In the genomic region with DNA sequence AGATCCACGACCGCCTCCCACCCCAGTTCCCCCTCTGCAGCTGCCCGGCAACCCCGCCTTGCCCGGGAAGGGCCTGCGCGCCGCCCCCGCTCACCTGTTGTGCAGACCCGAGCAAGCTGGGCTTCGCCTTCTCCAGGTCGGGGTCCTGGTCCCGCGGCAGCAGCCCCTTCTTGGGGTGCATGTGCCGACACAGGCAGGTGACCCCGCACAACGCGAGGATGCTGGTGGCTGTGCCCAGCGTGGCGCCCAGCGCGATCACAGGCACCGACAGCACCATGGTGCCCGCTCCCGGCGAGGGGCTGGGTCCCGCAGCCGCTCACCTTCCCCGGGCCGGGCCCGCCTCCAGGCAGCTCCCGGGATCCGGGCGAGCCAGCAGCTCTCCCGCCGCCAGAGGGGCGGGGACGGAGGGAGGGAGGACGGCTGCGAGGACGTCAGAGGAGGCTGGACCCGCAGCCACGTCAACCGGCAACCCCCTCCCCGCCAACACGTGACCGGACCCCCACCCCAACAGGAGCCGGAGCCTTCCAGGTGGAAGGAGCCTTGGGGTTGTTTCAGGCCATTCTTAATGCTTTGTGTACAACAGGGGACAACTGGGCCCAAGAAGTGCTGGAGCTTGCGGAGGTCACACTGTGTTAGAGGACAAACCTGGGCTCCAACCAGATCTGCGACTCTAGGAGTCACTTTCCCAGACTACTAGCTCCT, we compare ENCODE assay signal across 11 cellular contexts. TPM values are rescaled to one million over a fixed set of nuclear protein-coding genes. Genes with fewer than 3 reads are reported as not detected.
DNase-seq lines count a peak whose midpoint lies in the region; ATAC-seq and TF ChIP-seq lines count a peak whose summit lies in the region.
"Had no signal": no experiment of that assay in that cellular context is flagged by ENCODE, and none has a peak within 500 bp of the region (broad histone marks: within the 10 kb centered on the region; RNA-seq: fewer than 3 reads in every experiment).

A gene with protein sequence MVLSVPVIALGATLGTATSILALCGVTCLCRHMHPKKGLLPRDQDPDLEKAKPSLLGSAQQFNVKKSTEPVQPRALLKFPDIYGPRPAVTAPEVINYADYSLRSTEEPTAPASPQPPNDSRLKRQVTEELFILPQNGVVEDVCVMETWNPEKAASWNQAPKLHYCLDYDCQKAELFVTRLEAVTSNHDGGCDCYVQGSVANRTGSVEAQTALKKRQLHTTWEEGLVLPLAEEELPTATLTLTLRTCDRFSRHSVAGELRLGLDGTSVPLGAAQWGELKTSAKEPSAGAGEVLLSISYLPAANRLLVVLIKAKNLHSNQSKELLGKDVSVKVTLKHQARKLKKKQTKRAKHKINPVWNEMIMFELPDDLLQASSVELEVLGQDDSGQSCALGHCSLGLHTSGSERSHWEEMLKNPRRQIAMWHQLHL (minus strand): TSS at position 411 of the 702 bp plus-strand sequence. CDS start 134 bp downstream, at position 277.

- peak within 1 kb of the TSS; percentile 78 for H3K18ac ChIP-seq in H9 (ENCODE audit: insufficient read length, low read depth, low read length)

- H3K4me1 ChIP-seq in H9 (ENCODE audit: insufficient read depth, low read length) (peaks cover 2% of the 10 kb centered on the region; the same call in 1 of the 2 replicates), RWPE2 (ENCODE audit: insufficient read depth, poor library complexity, severe bottlenecking) (no peaks in the 10 kb centered on the region), right atrium auricular region (peaks cover 0 to 7% of the 10 kb centered on the region in 2 donors), prostate gland (replicated peaks) (no peaks in the 10 kb centered on the region)
- H3K4me1 ChIP-seq: SJSA1 had no signal

- H3K9me3 Mint-ChIP-seq in H9: no peaks in the 10 kb centered on the region
- H3K9me3 Mint-ChIP-seq: stimulated activated naive CD8-positive, alpha-beta T cell treated with anti-CD3 and anti-CD28 coated beads, Interleukin-15, Interleukin-2, amounts not matched to agents 100 ng/mL and 50 ng/mL, for 24 hours had no signal

- no peak within 1 kb of the TSS for H2BK5ac ChIP-seq in H9 (ENCODE audit: insufficient read length, low read length)

- peak within 1 kb of the TSS; percentile 63 to 86 for H3K4me3 Mint-ChIP-seq in H9
- H3K4me3 Mint-ChIP-seq: activated naive CD8-positive, alpha-beta T cell; stimulated activated naive CD8-positive, alpha-beta T cell treated with anti-CD3 and anti-CD28 coated beads, Interleukin-15, Interleukin-2, amounts not matched to agents 100 ng/mL and 50 ng/mL, for 24 hours had no signal

- peak within 1 kb of the TSS; percentile 82 for H3K4me2 ChIP-seq in H9 (ENCODE audit: insufficient read depth, insufficient read length, low read length)

- intact Hi-C loops in prostate gland (cut with DNase I): loop anchor here (5.0 kb wide), 1 partner anchor 49 kb away; no protein-coding TSS in a partner anchor

- no peak within 1 kb of the TSS for H2AFZ ChIP-seq in H9 (ENCODE audit: low read length)

- no peak within 1 kb of the TSS for H3K4ac ChIP-seq in H9 (ENCODE audit: low read depth, low read length)

- H2BK20ac ChIP-seq in H9 (ENCODE audit: low read depth, low read length, poor library complexity, severe bottlenecking): no peak within 1 kb of the TSS

- H3K4me3 ChIP-seq in RWPE2 (ENCODE audit: severe bottlenecking): no peak within 1 kb of the TSS
- peak within 1 kb of the TSS; percentile 41 to 43 for H3K4me3 ChIP-seq in right atrium auricular region
- peak within 1 kb of the TSS; percentile 25 to 34 for H3K4me3 ChIP-seq in prostate gland
- H3K4me3 ChIP-seq: SJSA1 had no signal

- TF ChIP-seq CTCF in H9 (conservative IDR thresholded peaks at IDR 0.05) (no peak), RWPE2 (IDR thresholded peaks at IDR 0.05; ENCODE audit: poor library complexity, severe bottlenecking) (no peak), right atrium auricular region (IDR thresholded peaks at IDR 0.05) (no peak), prostate gland (IDR thresholded peaks at IDR 0.05) (no peak)

- H3K14ac ChIP-seq in H9 (ENCODE audit: insufficient read depth, low read length): no peak within 1 kb of the TSS

- H3K79me1 ChIP-seq in H9 (ENCODE audit: insufficient read depth, low read depth, low read length, poor library complexity, severe bottlenecking): no peaks in the 10 kb centered on the region

- no peak for TF ChIP-seq POLR2A in prostate gland (IDR thresholded peaks at IDR 0.05)

- peak; percentile 92 for DNase-seq in H9
- DNase-seq in RWPE2 (ENCODE audit: low spot score): no peak
- DNase-seq in right atrium auricular region (ENCODE audit: low spot score): peak; percentile 23
- DNase-seq in prostate gland (ENCODE audit: low spot score): peak; percentile 60
- DNase-seq in GOT3 (lab: John Stamatoyannopoulos, UW): no peak
- no peak for DNase-seq in SIG-M5 treated with dmso at 0.1 percent for 504 hours (lab: John Stamatoyannopoulos, UW; ENCODE audit: unreplicated experiment)
- no peak for DNase-seq in middle frontal gyrus (ENCODE audit: extremely low spot score, low spot score)

- WGBS in H9 (ENCODE audit: extremely low coverage, insufficient read length, low lambda C conversion rate): no CpG with 5 or more reads among the region's 50 CpGs
- WGBS in prostate gland: 3% methylated on average over 32 of the region's 50 CpGs

- H3K27me3 Mint-ChIP-seq in H9 (ENCODE audit: low read depth): peaks cover 74% of the 10 kb centered on the region

- H3K27ac ChIP-seq in H9 (ENCODE audit: insufficient read length, low read depth, low read length) (no peak within 1 kb of the TSS), RWPE2 (ENCODE audit: poor library complexity, severe bottlenecking) (no peak within 1 kb of the TSS), right atrium auricular region (peak within 1 kb of the TSS in 1 of 2 donors; percentile 61), prostate gland (peak within 1 kb of the TSS; percentile 2 to 28)
- H3K27ac ChIP-seq: SJSA1 had no signal

- H3K4me1 Mint-ChIP-seq in H9: peaks cover 24 to 29% of the 10 kb centered on the region in 2 experiments

- peak within 1 kb of the TSS; percentile 3 for H3K9ac ChIP-seq in H9 (ENCODE audit: extremely low read depth, insufficient read length, low read length)

- no peak within 1 kb of the TSS for H3T11ph ChIP-seq in H9 (ENCODE audit: low read length)

- ATAC-seq in RWPE2 (ENCODE audit: low read depth): peak; percentile 52; the same call in 2 of the 3 replicates
- no peak for ATAC-seq in HG03469 (IDR thresholded peaks at IDR 0.05; ENCODE audit: unreplicated experiment)

- H3K79me2 ChIP-seq in H9 (ENCODE audit: insufficient read depth, low read length): no peaks in the 10 kb centered on the region

- no peak within 1 kb of the TSS for H4K5ac ChIP-seq in H9 (ENCODE audit: insufficient read length, low read depth, low read length)

- H4K91ac ChIP-seq in H9 (ENCODE audit: insufficient read length, low read depth, low read length): no peak within 1 kb of the TSS

- no peaks in the 10 kb centered on the region; a peak in 1 of 7 replicates for H3K36me3 Mint-ChIP-seq in H9 (ENCODE audit: insufficient read depth in 1 of 3, low read depth in 3 of 3)
- H3K36me3 Mint-ChIP-seq: activated naive CD8-positive, alpha-beta T cell had no signal

- H2BK12ac ChIP-seq in H9 (ENCODE audit: insufficient read length, low read depth, low read length): no peak within 1 kb of the TSS

- H3K27me3 ChIP-seq in H9 (ENCODE audit: insufficient read depth, low read length) (peaks cover 4% of the 10 kb centered on the region; the same call in 1 of the 2 replicates), RWPE2 (ENCODE audit: insufficient read depth, poor library complexity, severe bottlenecking) (peaks cover 36% of the 10 kb centered on the region), right atrium auricular region (peaks cover 0 to 13% of the 10 kb centered on the region in 2 donors), prostate gland (replicated peaks; ENCODE audit: insufficient read depth) (no peaks in the 10 kb centered on the region)

- H2BK120ac ChIP-seq in H9 (ENCODE audit: low read depth, low read length, poor library complexity, severe bottlenecking): no peak within 1 kb of the TSS

- peak within 1 kb of the TSS in 1 of 3 experiments; percentile 39; a peak in 1 of 7 replicates for H3K27ac Mint-ChIP-seq in H9
- H3K27ac Mint-ChIP-seq: activated naive CD8-positive, alpha-beta T cell; stimulated activated naive CD8-positive, alpha-beta T cell treated with anti-CD3 and anti-CD28 coated beads, Interleukin-15, Interleukin-2, amounts not matched to agents 100 ng/mL and 50 ng/mL, for 24 hours had no signal

- H3K23ac ChIP-seq in H9 (ENCODE audit: insufficient read length, low read depth, low read length): no peak within 1 kb of the TSS

- H2AK5ac ChIP-seq in H9 (ENCODE audit: insufficient read length, low read length): no peak within 1 kb of the TSS

- H3K36me3 ChIP-seq in RWPE2 (ENCODE audit: low read depth) (no peaks in the 10 kb centered on the region), right atrium auricular region (no peaks in the 10 kb centered on the region), prostate gland (no peaks in the 10 kb centered on the region)
- H3K36me3 ChIP-seq: SJSA1 had no signal

- no peaks in the 10 kb centered on the region for H4K20me1 ChIP-seq in H9 (ENCODE audit: control insufficient read depth, insufficient read depth, insufficient read length)

- H3K23me2 ChIP-seq in H9 (ENCODE audit: insufficient read length, low read depth, low read length, poor library complexity, severe bottlenecking): peaks cover 8% of the 10 kb centered on the region

- H3K56ac ChIP-seq in H9 (ENCODE audit: insufficient read length, low read depth, low read length): no peak within 1 kb of the TSS

- no peak within 1 kb of the TSS for H4K8ac ChIP-seq in H9 (replicated peaks; ENCODE audit: insufficient read length, low read depth, low read length)

- H2BK15ac ChIP-seq in H9 (ENCODE audit: low read depth, low read length): no peak within 1 kb of the TSS

- H3K9me3 ChIP-seq in H9 (ENCODE audit: control insufficient read depth, low read depth, low read length) (no peaks in the 10 kb centered on the region), RWPE2 (ENCODE audit: severe bottlenecking) (peaks cover 2% of the 10 kb centered on the region), right atrium auricular region (peaks cover 0 to 4% of the 10 kb centered on the region in 2 donors), prostate gland (no peaks in the 10 kb centered on the region)
- H3K9me3 ChIP-seq: SJSA1 had no signal

RNA-seq across cellular contexts. Expression of the gene that starts here (rescaled TPM):
- total RNA-seq in H9 (2021): 4.3 and 6.0 TPM in 2 replicates
- total RNA-seq in right atrium auricular region: 10 to 100 TPM in 1 of 2 donors, 1 to 10 TPM in 1; 9.9 to 11.4 TPM
- 1 to 10 TPM in 1 of 2 donors, under 1 TPM in 1; 0.80 to 4.8 TPM for total RNA-seq in prostate gland
- total RNA-seq: SJSA1 had no signal

Comparison
In these comparisons a context has a peak if more than half of its experiments do, and no peak if none do; other contexts are left out.
1. DNase-seq: peak in H9 (single experiment), right atrium auricular region (single experiment) and prostate gland (single experiment); none in RWPE2 (single experiment), GOT3 (single experiment), SIG-M5 treated with dmso at 0.1 percent for 504 hours (single experiment) and middle frontal gyrus (single experiment).
2. H3K27ac ChIP-seq: peak in prostate gland (2 of 2); none in H9 (single experiment) and RWPE2 (single experiment).